30 cellular contexts compared by ENCODE assay signal in the genomic region with DNA sequence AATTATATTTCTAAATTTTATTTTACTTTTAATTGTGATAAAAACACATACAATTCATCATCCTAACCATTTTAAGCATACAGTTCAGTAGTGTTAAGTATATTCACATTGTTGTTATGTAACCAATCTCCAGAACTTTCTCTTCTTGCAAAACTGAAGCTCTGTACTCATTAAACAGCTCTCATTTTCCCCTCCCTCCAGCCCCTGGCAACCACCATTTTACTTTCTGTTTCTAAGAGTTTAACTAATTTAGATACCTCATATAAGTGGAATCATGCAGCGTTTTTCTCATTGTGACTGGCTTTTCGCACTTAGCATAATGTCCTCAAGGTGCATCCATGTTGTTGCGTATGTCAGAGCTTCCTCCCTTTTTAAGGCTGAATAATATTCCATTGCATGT. TPM values are rescaled to one million over a fixed set of nuclear protein-coding genes. Genes with fewer than 3 reads are reported as not detected.
"Had no signal": no experiment of that assay in that cellular context is flagged by ENCODE, and none has a peak within 500 bp of the region (broad histone marks: within the 10 kb centered on the region; RNA-seq: fewer than 3 reads in every experiment).

No MANE protein-coding gene starts in this region.

- H3K4me3 ChIP-seq: left ventricle myocardium inferior, lung, ovary, prostate gland, skin epidermis, suprapubic skin, thoracic aorta, tibial artery, upper lobe of right lung had no signal

- H3K9me3 Mint-ChIP-seq: immature natural killer cell; naive B cell; natural killer cell; stimulated activated naive B cell treated with anti-CD40 and anti-IgM and Interleukin-4, amounts not matched to agents 10 μg/mL and 1 μg/mL and 100 μg/mL, for 72 hours; stimulated activated naive CD8-positive, alpha-beta T cell treated with anti-CD3 and anti-CD28 coated beads, Interleukin-15, Interleukin-2, amounts not matched to agents 100 ng/mL and 50 ng/mL, for 24 hours had no signal

- H3K4me3 Mint-ChIP-seq: mesothelial cell of epicardium; naive B cell; natural killer cell; stimulated activated naive B cell treated with anti-CD40 and anti-IgM and Interleukin-4, amounts not matched to agents 10 μg/mL and 1 μg/mL and 100 μg/mL, for 72 hours; stimulated activated naive CD8-positive, alpha-beta T cell treated with anti-CD3 and anti-CD28 coated beads, Interleukin-15, Interleukin-2, amounts not matched to agents 100 ng/mL and 50 ng/mL, for 24 hours had no signal

- H3K9me3 ChIP-seq: left ventricle myocardium inferior, ovary, prostate gland, suprapubic skin, thoracic aorta, tibial artery, upper lobe of right lung had no signal

- H3K27me3 Mint-ChIP-seq: stimulated activated naive CD8-positive, alpha-beta T cell treated with anti-CD3 and anti-CD28 coated beads, Interleukin-15, Interleukin-2, amounts not matched to agents 100 ng/mL and 50 ng/mL, for 24 hours had no signal

- H3K36me3 Mint-ChIP-seq: immature natural killer cell; mesothelial cell of epicardium; naive B cell; natural killer cell; stimulated activated naive B cell treated with anti-CD40 and anti-IgM and Interleukin-4, amounts not matched to agents 10 μg/mL and 1 μg/mL and 100 μg/mL, for 72 hours had no signal

- H3K27ac ChIP-seq: left ventricle myocardium inferior, ovary, prostate gland, skin epidermis, suprapubic skin, thoracic aorta, tibial artery, upper lobe of right lung had no signal

- H3K4me1 ChIP-seq: left ventricle myocardium inferior, prostate gland, suprapubic skin, tibial artery, upper lobe of right lung had no signal

- H3K4me1 Mint-ChIP-seq: mesothelial cell of epicardium; stimulated activated naive B cell treated with anti-CD40 and anti-IgM and Interleukin-4, amounts not matched to agents 10 μg/mL and 1 μg/mL and 100 μg/mL, for 72 hours had no signal

- DNase-seq: hypothalamus; kidney; left ventricle myocardium inferior; mesendoderm; naive B cell; natural killer cell; ovary; retina; right cardiac atrium; stimulated activated CD4-positive, alpha-beta T cell treated with anti-CD3 and anti-CD28 coated beads, Interleukin-12 subunit alpha, Interleukin-12 subunit beta, amount 100 ng/mL, for 4 hours; stimulated activated CD4-positive, alpha-beta T cell treated with anti-CD3 and anti-CD28 coated beads, Interleukin-2, amount 100 ng/mL, for 48 hours; stimulated activated CD4-positive, alpha-beta T cell treated with anti-CD3 and anti-CD28 coated beads, Interleukin-4, amount 100 ng/mL, for 4 hours; stimulated activated CD8-positive, alpha-beta memory T cell treated with anti-CD3 and anti-CD28 coated beads, Interleukin-4, amount 100 ng/mL, for 48 hours; stimulated activated naive B cell treated with anti-CD40 and anti-IgM and Interleukin-4, amounts not matched to agents 10 μg/mL and 1 μg/mL and 100 μg/mL, for 72 hours; tibial artery; trophoblast cell; upper lobe of right lung had no signal

- H3K27ac Mint-ChIP-seq: mesothelial cell of epicardium; naive B cell; natural killer cell; stimulated activated naive B cell treated with anti-CD40 and anti-IgM and Interleukin-4, amounts not matched to agents 10 μg/mL and 1 μg/mL and 100 μg/mL, for 72 hours; stimulated activated naive CD8-positive, alpha-beta T cell treated with anti-CD3 and anti-CD28 coated beads, Interleukin-15, Interleukin-2, amounts not matched to agents 100 ng/mL and 50 ng/mL, for 24 hours had no signal

- ATAC-seq: right cardiac atrium; sciatic nerve; stimulated activated naive B cell treated with anti-CD40 and anti-IgM and Interleukin-4, amounts not matched to agents 10 μg/mL and 1 μg/mL and 100 μg/mL, for 72 hours; upper lobe of right lung had no signal

- FAIRE-seq: islet of Langerhans, kidney, urothelium cell line had no signal

RNA-seq across cellular contexts. Expression of gene NDP, which starts 46.7 kb away (rescaled TPM):
- total RNA-seq: kidney, left ventricle myocardium inferior, mononuclear cell, natural killer cell, subcutaneous adipose tissue, upper lobe of right lung had no signal
- polyA plus RNA-seq: immature natural killer cell, right cardiac atrium had no signal
